Comparison of ENCODE assay signal across 28 cellular contexts in the genomic region with DNA sequence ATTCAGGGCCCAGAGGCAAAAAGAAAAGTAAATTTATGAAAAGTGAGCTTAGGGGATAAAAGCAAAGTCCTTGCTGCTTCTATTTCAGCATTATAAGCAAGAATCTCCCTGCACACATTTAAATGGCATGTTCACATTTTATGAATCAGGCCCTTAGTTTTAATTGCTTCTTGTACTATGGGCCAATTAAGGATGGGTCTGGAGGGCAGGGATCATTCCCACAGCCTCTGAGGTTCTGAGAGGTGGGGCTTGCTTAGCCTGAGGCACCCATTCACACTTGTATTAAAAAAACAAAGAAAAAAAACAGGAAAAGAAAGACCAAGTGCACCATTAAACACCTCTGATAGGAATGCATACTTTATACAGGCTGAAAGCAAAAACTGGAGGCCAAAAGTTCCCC.
"Had no signal": no experiment of that assay in that cellular context is flagged by ENCODE, and none has a peak within 500 bp of the region (broad histone marks: within the 10 kb centered on the region; RNA-seq: fewer than 3 reads in every experiment).

No MANE protein-coding gene starts in this region.

- ATAC-seq: naive thymus-derived CD8-positive, alpha-beta T cell; natural killer cell treated with Interleukin-12 subunit alpha and Interleukin-12 subunit beta and Interleukin-15 and Interleukin-18, amount 100 ng/mL, for 72 hours; right cardiac atrium; right lobe of liver; stimulated activated memory B cell treated with anti-CD40 and anti-IgM and Interleukin-4, amounts not matched to agents 10 μg/mL and 1 μg/mL and 100 μg/mL, for 72 hours had no signal

- DNase-seq: naive B cell; naive thymus-derived CD8-positive, alpha-beta T cell; nephron progenitor cell; nucleus accumbens; pancreas; right cardiac atrium; right lobe of liver; sigmoid colon; spleen; stimulated activated CD4-positive, alpha-beta T cell treated with anti-CD3 and anti-CD28 coated beads, Interleukin-12 subunit alpha, Interleukin-12 subunit beta, amount 100 ng/mL, for 4 hours; stimulated activated CD4-positive, alpha-beta T cell treated with anti-CD3 and anti-CD28 coated beads, Interleukin-1b, Interleukin-23, amount 100 ng/mL, for 48 hours; stimulated activated CD4-positive, alpha-beta T cell treated with anti-CD3 and anti-CD28 coated beads, Interleukin-4, amount 100 ng/mL, for 1 hour; stimulated activated CD4-positive, alpha-beta T cell treated with anti-CD3 and anti-CD28 coated beads, Interleukin-4, amount 100 ng/mL, for 4 hours; stimulated activated CD8-positive, alpha-beta memory T cell treated with anti-CD3 and anti-CD28 coated beads, Interleukin-4, amount 100 ng/mL, for 48 hours; stimulated activated naive CD4-positive, alpha-beta T cell treated with Interleukin-2 at 50 U/mL for 16 hours; stomach; thyroid gland; trophoblast cell; upper lobe of left lung had no signal

- H3K9me3 ChIP-seq: neutrophil, pancreas, prostate gland, right lobe of liver, sigmoid colon, spleen, stomach, thoracic aorta, thyroid gland, tibial nerve, upper lobe of left lung, vagina had no signal

- H3K4me1 ChIP-seq: pancreas, prostate gland, right lobe of liver, spleen, stomach, thyroid gland, tibial nerve, upper lobe of left lung, vagina had no signal

- H3K4me3 ChIP-seq: pancreas, prostate gland, right lobe of liver, sigmoid colon, smooth muscle cell, spleen, stomach, thoracic aorta, thyroid gland, tibial nerve, upper lobe of left lung, vagina had no signal

- H3K36me3 ChIP-seq: neutrophil, pancreas, prostate gland, right lobe of liver, sigmoid colon, spleen, stomach, thoracic aorta, thyroid gland, tibial nerve, upper lobe of left lung, vagina had no signal

- FAIRE-seq: pancreas, urothelium cell line had no signal

- H3K27me3 ChIP-seq: neutrophil, pancreas, right lobe of liver, sigmoid colon, spleen, stomach, thyroid gland, tibial nerve, upper lobe of left lung, vagina had no signal

- H3K27ac ChIP-seq: neutrophil, pancreas, prostate gland, right lobe of liver, sigmoid colon, spleen, stomach, thoracic aorta, thyroid gland, tibial nerve, upper lobe of left lung, vagina had no signal
